In the genomic region with DNA sequence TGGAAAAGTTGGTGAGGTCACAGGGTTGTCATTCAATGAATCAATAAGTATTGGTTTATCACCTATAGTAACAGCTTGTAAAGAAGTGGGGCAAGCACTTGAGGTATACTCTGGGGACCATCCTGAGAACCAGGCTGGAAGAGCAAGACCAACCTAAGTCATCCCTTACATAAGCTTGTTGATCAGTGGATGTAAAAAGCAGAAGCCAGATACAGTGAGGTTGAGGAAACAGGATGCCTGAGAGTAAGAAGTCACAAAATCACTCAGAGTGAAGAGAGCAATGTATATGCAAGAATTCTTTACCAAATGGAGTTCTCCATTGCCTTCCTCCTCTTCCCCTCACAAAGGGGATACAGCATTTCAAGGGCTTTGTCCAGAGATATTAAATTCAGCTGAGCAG, we compare ENCODE assay signal across 18 cellular contexts.
DNase-seq lines count a peak whose midpoint lies in the region; TF ChIP-seq lines count a peak whose summit lies in the region.
"Had no signal": no experiment of that assay in that cellular context is flagged by ENCODE, and none has a peak within 500 bp of the region (broad histone marks: within the 10 kb centered on the region; RNA-seq: fewer than 3 reads in every experiment).

No MANE protein-coding gene starts in this region.

- no peaks in the 10 kb centered on the region for H3K9me3 ChIP-seq in hepatocyte (ENCODE audit: low read depth)
- H3K9me3 ChIP-seq: A549, BLaER1 had no signal

- H3K9me2 ChIP-seq in hepatocyte (replicated peaks; ENCODE audit: insufficient read depth) = no peaks in the 10 kb centered on the region

- no peaks in the 10 kb centered on the region for H3K79me2 ChIP-seq in hepatocyte

- H3K27ac ChIP-seq in hepatocyte = no peak overlapping the region
- H3K27ac ChIP-seq: A549, BLaER1, GM23248, PC-9, RWPE1 had no signal

- H3K4me3 ChIP-seq in hepatocyte = no peak overlapping the region
- H3K4me3 ChIP-seq: A549, BLaER1, GM23248, PC-9 had no signal

- H3K4me2 ChIP-seq in hepatocyte = no peak overlapping the region
- H3K4me2 ChIP-seq: A549, BLaER1, PC-9 had no signal

- no peak overlapping the region for H2AFZ ChIP-seq in hepatocyte
- H2AFZ ChIP-seq: GM23248, PC-9 had no signal

- no peaks in the 10 kb centered on the region for H3K27me3 ChIP-seq in hepatocyte
- H3K27me3 ChIP-seq: BLaER1 had no signal

- no peaks in the 10 kb centered on the region for H3K36me3 ChIP-seq in hepatocyte (replicated peaks; ENCODE audit: insufficient read depth, low read depth)
- H3K36me3 ChIP-seq: BLaER1 had no signal

- DNase-seq in Ammon's horn (ENCODE audit: low spot score) = peak; percentile 27
- peak; percentile 56 for DNase-seq in MV-4-11 (lab: John Stamatoyannopoulos, UW)
- peak; percentile 26 for DNase-seq in SKM-1 (lab: John Stamatoyannopoulos, UW; ENCODE audit: unreplicated experiment)
- peak; percentile 47 for DNase-seq in medulla oblongata (ENCODE audit: extremely low spot score)
- no peak for DNase-seq in UCSD-AML1 (lab: John Stamatoyannopoulos, UW; ENCODE audit: unreplicated experiment)
- no peak for DNase-seq in iPS-NIHi11 (ENCODE audit: low spot score)
- no peak for DNase-seq in hepatocyte (ENCODE audit: low spot score)
- no peak for DNase-seq in NCI-H446 (lab: John Stamatoyannopoulos, UW)
- DNase-seq: GM23248, HCEC 1CT, NCI-H1048, NCI-H1436 treated with DMSO at 0.1 percent for 48 hours, NCI-H2029, NCI-H2171 treated with DMSO at 0.1 percent for 48 hours, PC-9 had no signal

- H3K4me1 ChIP-seq in hepatocyte (ENCODE audit: insufficient read depth) = no peaks in the 10 kb centered on the region
- H3K4me1 ChIP-seq: A549, BLaER1 had no signal

- H4K20me1 ChIP-seq in hepatocyte (ENCODE audit: insufficient read depth, poor library complexity, severe bottlenecking) = no peaks in the 10 kb centered on the region
- H4K20me1 ChIP-seq: BLaER1 had no signal

- no peak for TF ChIP-seq CTCF in hepatocyte (IDR thresholded peaks at IDR 0.05; ENCODE audit: poor library complexity)

Comparison
In these comparisons a context has a peak if more than half of its experiments do, and no peak if none do; other contexts are left out.
1. DNase-seq: peak in Ammon's horn (single experiment), MV-4-11 (single experiment), SKM-1 (single experiment) and medulla oblongata (single experiment); none in UCSD-AML1 (single experiment), iPS-NIHi11 (single experiment), hepatocyte (single experiment) and NCI-H446 (0 of 2).